Comparison of ENCODE assay signal across 9 cellular contexts in genomic region chr12:79687711-79688270, GRCh38. TPM values are rescaled to one million over a fixed set of nuclear protein-coding genes. Genes with fewer than 3 reads are reported as not detected.
A peak's percentile ranks its signal among the peaks of the same experiment; 100 is the strongest.
DNase-seq lines count a peak whose midpoint lies in the region; ATAC-seq and TF ChIP-seq lines count a peak whose summit lies in the region.
"Had no signal": no experiment of that assay in that cellular context is flagged by ENCODE, and none has a peak within 500 bp of the region (broad histone marks: within the 10 kb centered on the region; RNA-seq: fewer than 3 reads in every experiment).

No MANE protein-coding gene starts in this region.

- no peaks in the 10 kb centered on the region for H3K27me3 ChIP-seq in HAP-1 (ENCODE audit: low read depth)
- H3K27me3 ChIP-seq in brain microvascular endothelial cell (replicated peaks) = no peaks in the 10 kb centered on the region
- peaks cover 6% of the 10 kb centered on the region for H3K27me3 ChIP-seq in CD8-positive, alpha-beta T cell (ENCODE audit: insufficient read depth, low read length)

- no peak overlapping the region for H3K27ac ChIP-seq in brain microvascular endothelial cell
- no peak overlapping the region for H3K27ac ChIP-seq in CD8-positive, alpha-beta T cell (ENCODE audit: low read depth, low read length)

- peak overlapping the region; percentile 88 for H3K4me3 ChIP-seq in HAP-1
- H3K4me3 ChIP-seq in brain microvascular endothelial cell (ENCODE audit: low read depth, low read length) = peak overlapping the region; percentile 85
- H3K4me3 ChIP-seq in CD8-positive, alpha-beta T cell (ENCODE audit: low read depth, low read length) = no peak overlapping the region

- H3K4me1 Mint-ChIP-seq in CD8-positive, alpha-beta T cell (ENCODE audit: low read depth) = peaks cover 13% of the 10 kb centered on the region

- POLR2A ChIA-PET in CD8-positive, alpha-beta T cell (lab: Charles Lee) = no interaction called here

- no peak overlapping the region for H3K4me3 Mint-ChIP-seq in CD8-positive, alpha-beta T cell

- H3K27me3 Mint-ChIP-seq in CD8-positive, alpha-beta T cell (ENCODE audit: low read depth) = peaks cover 32% of the 10 kb centered on the region

- no peaks in the 10 kb centered on the region for H3K9me3 Mint-ChIP-seq in CD8-positive, alpha-beta T cell

- in situ Hi-C loops in HAP-1 (cut with MboI; ENCODE audit: low sequenced_read_pairs) (no loop called here), brain microvascular endothelial cell (cut with HindIII; ENCODE audit: low pct_ligation_motif_present, low sequenced_read_pairs) (no loop called here)

- ATAC-seq in CD8-positive, alpha-beta T cell = no peak
- ATAC-seq in HG02588 (IDR thresholded peaks at IDR 0.05; ENCODE audit: unreplicated experiment) (no peak), GM19455 (IDR thresholded peaks at IDR 0.05; ENCODE audit: unreplicated experiment) (no peak)

- intact Hi-C loops in CD8-positive, alpha-beta T cell (cut with DNase I, micrococcal nuclease) = no loop called here

- TF ChIP-seq CTCF in brain microvascular endothelial cell (IDR thresholded peaks at IDR 0.05; ENCODE audit: low read depth, low read length, missing control alignments) = no peak
- TF ChIP-seq CTCF in CD8-positive, alpha-beta T cell (IDR thresholded peaks at IDR 0.05) = no peak

- no peak overlapping the region for H3K27ac Mint-ChIP-seq in CD8-positive, alpha-beta T cell

- H3K4me1 ChIP-seq in HAP-1 = peaks cover 38% of the 10 kb centered on the region
- peaks cover 12% of the 10 kb centered on the region for H3K4me1 ChIP-seq in CD8-positive, alpha-beta T cell (ENCODE audit: insufficient read depth, low read length)

- H3K36me3 Mint-ChIP-seq in CD8-positive, alpha-beta T cell = peaks cover 2% of the 10 kb centered on the region

- DNase-seq in A172 (ENCODE audit: low spot score) (peak; percentile 18), HAP-1 (ENCODE audit: low spot score in 2 of 2) (peak in 1 of 2 experiments; percentile 86), brain microvascular endothelial cell (no peak), lung microvascular endothelial cell (ENCODE audit: low read depth in 2 of 2) (peak; percentile 13 to 23), COR-L47 (lab: John Stamatoyannopoulos, UW) (no peak)
- no peak for DNase-seq in CD8-positive, alpha-beta T cell
- DNase-seq: activated naive CD4-positive, alpha-beta T cell treated with Interleukin-2 at 50 U/mL for 16 hours had no signal

- H3K36me3 ChIP-seq in HAP-1 (replicated peaks) (peaks cover 3% of the 10 kb centered on the region; the same call in 1 of the 2 replicates), brain microvascular endothelial cell (replicated peaks) (no peaks in the 10 kb centered on the region)
- no peaks in the 10 kb centered on the region for H3K36me3 ChIP-seq in CD8-positive, alpha-beta T cell (ENCODE audit: insufficient read depth, low read length)

- H3K9me3 ChIP-seq in HAP-1 = no peaks in the 10 kb centered on the region
- no peaks in the 10 kb centered on the region for H3K9me3 ChIP-seq in CD8-positive, alpha-beta T cell (ENCODE audit: low read length)

- CTCF ChIA-PET in CD8-positive, alpha-beta T cell (lab: Charles Lee) = interaction anchor here (0.7 kb wide), 1 partner anchor 13 kb away, joined by 3 read pairs; no protein-coding TSS in a partner anchor

RNA-seq across cellular contexts. Expression of gene PAWR, which starts 3.0 kb away (rescaled TPM):
- 63.2 and 75.2 TPM in 2 replicates for total RNA-seq in A172 (2014; rRNA removed; shearing (Covaris generic))
- total RNA-seq in lung microvascular endothelial cell = 49.3 and 128 TPM in 2 replicates
- total RNA-seq in CD8-positive, alpha-beta T cell = 1 to 10 TPM in 1 of 2 experiments, under 1 TPM in 1; 0.58 to 2.0 TPM

Comparison
In these comparisons a context has a peak if more than half of its experiments do, and no peak if none do; other contexts are left out.
1. DNase-seq: peak in A172 (single experiment) and lung microvascular endothelial cell (2 of 2); none in brain microvascular endothelial cell (single experiment), CD8-positive, alpha-beta T cell (0 of 7) and COR-L47 (single experiment).
2. RNA of gene PAWR, which starts 3.0 kb away (total RNA-seq): 49.3 to 128 TPM in lung microvascular endothelial cell and 63.2 to 75.2 TPM in A172; 0.58 to 2.0 TPM in CD8-positive, alpha-beta T cell; every median in the first group is over 10 times any median in the second.